In the genomic region with DNA sequence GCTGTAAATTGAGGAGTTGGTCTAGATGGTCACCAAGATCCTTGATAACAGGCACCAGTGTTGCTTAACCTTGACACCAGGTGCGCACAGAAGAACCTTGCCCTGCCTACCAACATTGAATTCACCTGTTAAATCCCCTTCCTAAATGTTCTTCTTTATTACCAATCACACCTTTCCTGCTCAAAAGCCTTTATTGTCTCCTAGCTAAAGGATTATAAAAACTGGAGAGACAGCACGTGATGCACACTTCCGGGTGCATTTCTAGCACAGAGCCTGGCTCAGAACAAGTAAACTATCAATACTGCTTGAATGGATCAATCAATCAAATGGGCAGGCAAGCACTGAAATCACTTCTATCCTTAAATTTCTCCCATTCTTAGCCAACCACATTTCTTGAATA, we compare ENCODE assay signal across 2 cellular contexts.
TF ChIP-seq lines count a peak whose summit lies in the region.

No MANE protein-coding gene starts in this region.

TF ChIP-seq in IMR-90, 13 proteins besides CTCF, POLR2A, EP300 and RAD21:
- TF ChIP-seq RFX5 (IDR thresholded peaks at IDR 0.05; ENCODE audit: low read depth, low read length) (no peak), ELK1 (IDR thresholded peaks at IDR 0.05; ENCODE audit: borderline replicate concordance, low read depth, low read length) (no peak), CEBPB (IDR thresholded peaks at IDR 0.05; ENCODE audit: low read depth, low read length) (no peak), MAFK (IDR thresholded peaks at IDR 0.05; ENCODE audit: low read depth, low read length) (no peak), CHD1 (IDR thresholded peaks at IDR 0.05; ENCODE audit: low read depth, low read length) (no peak), FOS (IDR thresholded peaks at IDR 0.05; ENCODE audit: low read depth, low read length) (no peak)
- TF ChIP-seq, protein P1, sequence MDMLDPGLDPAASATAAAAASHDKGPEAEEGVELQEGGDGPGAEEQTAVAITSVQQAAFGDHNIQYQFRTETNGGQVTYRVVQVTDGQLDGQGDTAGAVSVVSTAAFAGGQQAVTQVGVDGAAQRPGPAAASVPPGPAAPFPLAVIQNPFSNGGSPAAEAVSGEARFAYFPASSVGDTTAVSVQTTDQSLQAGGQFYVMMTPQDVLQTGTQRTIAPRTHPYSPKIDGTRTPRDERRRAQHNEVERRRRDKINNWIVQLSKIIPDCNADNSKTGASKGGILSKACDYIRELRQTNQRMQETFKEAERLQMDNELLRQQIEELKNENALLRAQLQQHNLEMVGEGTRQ (IDR thresholded peaks at IDR 0.05; ENCODE audit: low read depth, low read length) = no peak
TF ChIP-seq in IMR-90: peak in this region for 0.

TF ChIP-seq in H1, 55 proteins besides CTCF, POLR2A, EP300 and RAD21:
- no peak for TF ChIP-seq TAF7 (optimal IDR thresholded peaks at IDR 0.05; ENCODE audit: borderline replicate concordance, low read depth, low read length)
- no peak for TF ChIP-seq CBX5 (IDR thresholded peaks at IDR 0.05; ENCODE audit: low read depth, low read length)
- TF ChIP-seq TAF1 (IDR thresholded peaks at IDR 0.05; ENCODE audit: low read depth, low read length) = no peak
- no peak for TF ChIP-seq CREB1 (IDR thresholded peaks at IDR 0.05)
- no peak for TF ChIP-seq HDAC6 (IDR thresholded peaks at IDR 0.05; ENCODE audit: low read depth, low read length)
- no peak for TF ChIP-seq BCL11A (IDR thresholded peaks at IDR 0.05; ENCODE audit: low read depth in 2 of 2, low read length in 2 of 2)
- no peak for TF ChIP-seq RXRA (IDR thresholded peaks at IDR 0.05; ENCODE audit: insufficient read depth, low read depth, low read length)
- no peak for TF ChIP-seq FOSL1 (IDR thresholded peaks at IDR 0.05; ENCODE audit: insufficient read depth, low read depth, low read length)
- no peak for TF ChIP-seq SAP30 (IDR thresholded peaks at IDR 0.05; ENCODE audit: insufficient read depth, insufficient replicate concordance, low read length)
- no peak for TF ChIP-seq NANOG (IDR thresholded peaks at IDR 0.05; ENCODE audit: insufficient read depth, low read depth, low read length, poor library complexity, severe bottlenecking)
- TF ChIP-seq NRF1 (IDR thresholded peaks at IDR 0.05; ENCODE audit: low read depth, low read length) = no peak
- no peak for TF ChIP-seq POLR2AphosphoS5 (IDR thresholded peaks at IDR 0.05; ENCODE audit: low read depth, low read length)
- no peak for TF ChIP-seq SP4 (IDR thresholded peaks at IDR 0.05; ENCODE audit: low read length)
- TF ChIP-seq BRCA1 (IDR thresholded peaks at IDR 0.05; ENCODE audit: low read depth, low read length) = no peak
- TF ChIP-seq SRF (IDR thresholded peaks at IDR 0.05; ENCODE audit: low read depth, low read length) = no peak
- TF ChIP-seq KDM1A (IDR thresholded peaks at IDR 0.05; ENCODE audit: borderline replicate concordance, low read length) = no peak
TF ChIP-seq in H1: peak in this region for 0.
